In genomic region chr2:190879474-190880373, GRCh38 we compare ENCODE assay signal across 8 cellular contexts. TPM values are rescaled to one million over a fixed set of nuclear protein-coding genes. Genes with fewer than 3 reads are reported as not detected.
DNase-seq lines count a peak whose midpoint lies in the region; ATAC-seq and TF ChIP-seq lines count a peak whose summit lies in the region.

No MANE protein-coding gene starts in this region.

- H3K4me1 ChIP-seq in mucosa of rectum (ENCODE audit: control insufficient read depth in 2 of 2, insufficient read depth in 2 of 2, low read length in 2 of 2): peaks cover 15 to 20% of the 10 kb centered on the region in 2 donors
- peaks cover 9 to 36% (median 21%) of the 10 kb centered on the region in 4 donors for H3K4me1 ChIP-seq in stomach

- H3K9ac ChIP-seq in mucosa of rectum (ENCODE audit: low read depth in 1 of 2, low read length in 2 of 2): peak overlapping the region; percentile 93 to 95

- WGBS in stomach, 5 donors: 33 to 42% (median 38%) methylated on average over 26 to 28 of the region's 28 CpGs

- H3K27me3 Mint-ChIP-seq in T-helper 17 cell: no peaks in the 10 kb centered on the region

- ATAC-seq in T-helper 17 cell (no peak), GM18520 (IDR thresholded peaks at IDR 0.05; ENCODE audit: unreplicated experiment) (no peak)

- CTCF ChIA-PET in HEK293T (lab: Yijun Ruan, JAX): no interaction called here

- H3K27ac Mint-ChIP-seq in T-helper 17 cell: peak overlapping the region; percentile 98

- POLR2A ChIA-PET in HEK293T (lab: Yijun Ruan, JAX): interaction anchor here (1.9 to 2.9 kb wide), 3 partner anchors 10 to 90 kb away, joined by 5 to 15 read pairs (median 12); no protein-coding TSS in a partner anchor

- peaks cover 32% of the 10 kb centered on the region for H3K4me1 Mint-ChIP-seq in T-helper 17 cell

- in situ Hi-C loops in KBM-7 (cut with MboI; ENCODE audit: low pct_unique_long_range_greater_than_20kb, low sequenced_read_pairs): no loop called here

- no peak for TF ChIP-seq EP300 in stomach (IDR thresholded peaks at IDR 0.05)

- no peak for TF ChIP-seq POLR2A in stomach (IDR thresholded peaks at IDR 0.05)

- H3K36me3 Mint-ChIP-seq in T-helper 17 cell (ENCODE audit: low read depth): peaks cover 7% of the 10 kb centered on the region

- H3K4me3 ChIP-seq in mucosa of rectum (ENCODE audit: low read length in 2 of 2): peak overlapping the region; percentile 88
- H3K4me3 ChIP-seq in stomach: peak overlapping the region; percentile 67 to 93 (median 88)

- H3K9me3 ChIP-seq in T-helper 17 cell (ENCODE audit: control insufficient read depth, low read length, poor library complexity, severe bottlenecking) (no peaks in the 10 kb centered on the region), mucosa of rectum (ENCODE audit: control insufficient read depth in 2 of 2, low read length in 2 of 2) (no peaks in the 10 kb centered on the region), stomach (no peaks in the 10 kb centered on the region)

- H3K27me3 ChIP-seq in mucosa of rectum (ENCODE audit: control insufficient read depth in 2 of 2, insufficient read depth in 2 of 2, low read length in 2 of 2) (no peaks in the 10 kb centered on the region), stomach (no peaks in the 10 kb centered on the region)

- intact Hi-C loops in stomach (cut with DNase I; ENCODE audit: low total_unique reads): no loop called here

- DNase-seq in HEK293T (ENCODE audit: extremely low spot score): no peak
- DNase-seq in T-helper 17 cell: peak in 2 of 3 donors; percentile 15 to 25
- no peak for DNase-seq in stomach
- no peak for DNase-seq in NCI-H345 treated with DMSO at 0.1 percent for 48 hours (lab: John Stamatoyannopoulos, UW; ENCODE audit: unreplicated experiment)
- DNase-seq in KBM-7: no peak

- H3K27ac ChIP-seq in cingulate gyrus (ENCODE audit: low read depth, low read length) (peak overlapping the region; percentile 95), mucosa of rectum (ENCODE audit: low read depth in 2 of 2, low read length in 2 of 2) (peak overlapping the region; percentile 92 to 97), stomach (peak overlapping the region; percentile 86 to 98 (median 95))

- H3K36me3 ChIP-seq in mucosa of rectum (ENCODE audit: control insufficient read depth in 2 of 2, insufficient read depth in 2 of 2, low read length in 2 of 2) (peaks cover 0 to 3% of the 10 kb centered on the region in 2 donors), stomach (no peaks in the 10 kb centered on the region)

- TF ChIP-seq CTCF in stomach (IDR thresholded peaks at IDR 0.05): no peak

- peak overlapping the region; percentile 95 for H3K4me3 Mint-ChIP-seq in T-helper 17 cell

TF ChIP-seq in HEK293T, 16 proteins besides CTCF, POLR2A, EP300 and RAD21:
- TF ChIP-seq HDGF (IDR thresholded peaks at IDR 0.05; ENCODE audit: borderline replicate concordance) (no peak), ELF4 (IDR thresholded peaks at IDR 0.05) (no peak), SUZ12 (IDR thresholded peaks at IDR 0.05) (no peak), PKNOX1 (IDR thresholded peaks at IDR 0.05) (no peak), BHLHE40 (IDR thresholded peaks at IDR 0.05; ENCODE audit: borderline replicate concordance) (no peak), FOXA1 (IDR thresholded peaks at IDR 0.05) (no peak), NFRKB (IDR thresholded peaks at IDR 0.05) (no peak), ZNF384 (IDR thresholded peaks at IDR 0.05) (peak; percentile 16; the same call in 1 of the 2 replicates)

RNA-seq across cellular contexts. Expression of gene GLS, which starts 0.9 kb away (rescaled TPM):
- total RNA-seq in T-helper 17 cell: 100 to 1,000 TPM; 264 to 292 TPM
- 100 to 1,000 TPM; 106 to 353 (median 140) TPM for total RNA-seq in stomach
- polyA plus RNA-seq in stomach: 10 to 100 TPM in 2 of 3 donors, 1 to 10 TPM in 1; 9.6 to 13.2 (median 10.8) TPM

Comparison
In these comparisons a context has a peak if more than half of its experiments do, and no peak if none do; other contexts are left out.
1. DNase-seq: peak in T-helper 17 cell (2 of 3); none in HEK293T (single experiment), stomach (single experiment), NCI-H345 treated with DMSO at 0.1 percent for 48 hours (single experiment) and KBM-7 (single experiment).
2. Peak in every context shown above with its lines, with median percentiles within 50 percentile points of each other: H3K27ac ChIP-seq.